17 cellular contexts compared by ENCODE assay signal in the genomic region with DNA sequence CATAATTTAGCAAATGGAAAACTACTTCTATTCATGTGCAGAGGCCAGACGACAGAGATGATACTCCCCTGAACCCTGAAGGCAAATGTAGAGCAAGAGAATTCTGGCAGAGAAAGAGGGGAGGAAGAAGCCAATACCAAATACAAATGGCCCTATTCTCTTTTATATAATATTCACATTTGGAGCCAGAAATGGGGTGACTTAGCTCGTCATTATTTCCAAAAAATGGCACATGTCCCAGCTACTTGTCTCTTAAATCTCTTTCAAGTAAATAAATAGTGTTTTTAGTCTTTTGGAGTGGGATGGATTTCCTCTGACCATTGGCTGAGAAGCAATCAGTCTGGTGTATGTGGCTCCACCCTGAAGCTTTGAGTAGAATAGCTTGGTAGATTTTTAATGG.
DNase-seq lines count a peak whose midpoint lies in the region; ATAC-seq and TF ChIP-seq lines count a peak whose summit lies in the region.
"Had no signal": no experiment of that assay in that cellular context is flagged by ENCODE, and none has a peak within 500 bp of the region (broad histone marks: within the 10 kb centered on the region; RNA-seq: fewer than 3 reads in every experiment).

No MANE protein-coding gene starts in this region.

- no peaks in the 10 kb centered on the region for H3K4me1 Mint-ChIP-seq in endodermal cell
- H3K4me1 Mint-ChIP-seq: CD4-positive, CD25-positive, alpha-beta regulatory T cell; CD8-positive, alpha-beta memory T cell had no signal

- no peaks in the 10 kb centered on the region for H3K4me1 ChIP-seq in endodermal cell (ENCODE audit: control insufficient read depth, insufficient read depth, low read length)
- H3K4me1 ChIP-seq in PC-3 (ENCODE audit: insufficient read depth, low read length), result no peaks in the 10 kb centered on the region
- no peaks in the 10 kb centered on the region for H3K4me1 ChIP-seq in gastroesophageal sphincter
- H3K4me1 ChIP-seq: BE2C had no signal

- H3K9ac ChIP-seq in SK-N-MC (ENCODE audit: insufficient read length), result no peak overlapping the region
- no peak overlapping the region for H3K9ac ChIP-seq in endodermal cell (ENCODE audit: extremely low read depth, low read length, poor library complexity, severe bottlenecking)
- no peak overlapping the region for H3K9ac ChIP-seq in PC-3 (ENCODE audit: low read length)

- no peaks in the 10 kb centered on the region for H3F3A ChIP-seq in PC-3 (ENCODE audit: low read length, unreplicated experiment)

- no peak overlapping the region for H3K4me3 Mint-ChIP-seq in endodermal cell
- H3K4me3 Mint-ChIP-seq: CD4-positive, CD25-positive, alpha-beta regulatory T cell; CD8-positive, alpha-beta memory T cell; H9 had no signal

- H3K27me3 Mint-ChIP-seq in endodermal cell (ENCODE audit: insufficient read depth), result no peaks in the 10 kb centered on the region

- H3K27ac ChIP-seq in SK-N-MC, result peak overlapping the region; percentile 29
- H3K27ac ChIP-seq in endodermal cell (ENCODE audit: low read depth, low read length), result peak overlapping the region; percentile 60
- H3K27ac ChIP-seq in PC-3 (ENCODE audit: low read length), result no peak overlapping the region
- H3K27ac ChIP-seq in gastroesophageal sphincter, result no peak overlapping the region

- TF ChIP-seq POLR2A in gastroesophageal sphincter (IDR thresholded peaks at IDR 0.05), result no peak

- no peak overlapping the region for H2AFZ ChIP-seq in PC-3 (ENCODE audit: low read length)

- no TSS peak for BruUV-seq in PC-3 (replicated peaks; lab: Mats Ljungman, UMichigan)

- CTCF ChIA-PET in PC-3 (lab: Charles Lee), result no interaction called here

- intact Hi-C loops in PC-3 (cut with micrococcal nuclease), result no loop called here

- peak overlapping the region; percentile 33; the same call in 1 of the 2 replicates for H3K4me3 ChIP-seq in SK-N-MC
- H3K4me3 ChIP-seq in endodermal cell (ENCODE audit: low read length), result no peak overlapping the region
- H3K4me3 ChIP-seq in PC-3 (ENCODE audit: low read length), result no peak overlapping the region
- no peak overlapping the region for H3K4me3 ChIP-seq in gastroesophageal sphincter

- TF ChIP-seq EP300 in gastroesophageal sphincter (IDR thresholded peaks at IDR 0.05), result no peak

- H3K9me3 Mint-ChIP-seq in endodermal cell, result peaks cover 1% of the 10 kb centered on the region
- H3K9me3 Mint-ChIP-seq: CD8-positive, alpha-beta memory T cell had no signal

- POLR2A ChIA-PET in PC-3 (lab: Charles Lee; ENCODE audit: unreplicated experiment), result no interaction called here

- H3K36me3 ChIP-seq in SK-N-MC (ENCODE audit: insufficient read depth, low read length), result no peaks in the 10 kb centered on the region
- H3K36me3 ChIP-seq in endodermal cell (ENCODE audit: control insufficient read depth, insufficient read depth, low read length), result no peaks in the 10 kb centered on the region
- no peaks in the 10 kb centered on the region for H3K36me3 ChIP-seq in PC-3 (ENCODE audit: low read depth, low read length)
- no peaks in the 10 kb centered on the region for H3K36me3 ChIP-seq in gastroesophageal sphincter
- H3K36me3 ChIP-seq: BE2C had no signal

- TF ChIP-seq CTCF in endodermal cell (conservative IDR thresholded peaks at IDR 0.05), result no peak
- TF ChIP-seq CTCF in PC-3 (conservative IDR thresholded peaks at IDR 0.05; ENCODE audit: low read depth, low read length), result no peak
- no peak for TF ChIP-seq CTCF in gastroesophageal sphincter (IDR thresholded peaks at IDR 0.05)

- no peak overlapping the region for H3K27ac Mint-ChIP-seq in endodermal cell
- H3K27ac Mint-ChIP-seq: CD4-positive, CD25-positive, alpha-beta regulatory T cell; CD8-positive, alpha-beta memory T cell; H9 had no signal

- H4K20me1 ChIP-seq in PC-3 (ENCODE audit: low read length), result no peaks in the 10 kb centered on the region

- H3K9me3 ChIP-seq in SK-N-MC (ENCODE audit: low read depth, low read length) (no peaks in the 10 kb centered on the region), endodermal cell (ENCODE audit: control insufficient read depth, low read length) (no peaks in the 10 kb centered on the region), PC-3 (ENCODE audit: low read length) (no peaks in the 10 kb centered on the region), gastroesophageal sphincter (no peaks in the 10 kb centered on the region)
- H3K9me3 ChIP-seq: BE2C had no signal

- no peaks in the 10 kb centered on the region for H3K36me3 Mint-ChIP-seq in endodermal cell (ENCODE audit: low read depth)
- H3K36me3 Mint-ChIP-seq: CD4-positive, CD25-positive, alpha-beta regulatory T cell; CD8-positive, alpha-beta memory T cell had no signal

- DNase-seq in SK-N-MC (ENCODE audit: low read depth, low spot score), result no peak
- DNase-seq in endodermal cell, result no peak
- peak; percentile 71 for DNase-seq in medulla oblongata (ENCODE audit: extremely low spot score)
- peak; percentile 35 for DNase-seq in retina
- no peak for DNase-seq in PC-3
- no peak for DNase-seq in NCI-H187 (lab: John Stamatoyannopoulos, UW)
- DNase-seq: BE2C; CD4-positive, CD25-positive, alpha-beta regulatory T cell; CD8-positive, alpha-beta memory T cell; COR-L47; DMS 273 treated with DMSO at 0.1 percent for 48 hours; DMS53; DND-41; EL; H9 had no signal

- no peaks in the 10 kb centered on the region for H3K9me2 ChIP-seq in PC-3 (replicated peaks; ENCODE audit: low read length)

- H3K27me3 ChIP-seq in endodermal cell (ENCODE audit: control insufficient read depth, insufficient read depth, low read length, poor library complexity, severe bottlenecking), result no peaks in the 10 kb centered on the region
- no peaks in the 10 kb centered on the region for H3K27me3 ChIP-seq in PC-3 (ENCODE audit: low read length)
- no peaks in the 10 kb centered on the region for H3K27me3 ChIP-seq in gastroesophageal sphincter

- WGBS in endodermal cell (ENCODE audit: insufficient coverage in 1 of 2, insufficient read length in 1 of 2), 2 experiments, result 76% methylated on average over 2 of the region's 2 CpGs; no CpG with 5 or more reads in 1 of the 2 experiments
- WGBS in gastroesophageal sphincter (ENCODE audit: low coverage in 1 of 2), 2 donors, result 39 to 50% methylated on average over 2 of the region's 2 CpGs

- no peaks in the 10 kb centered on the region for H3K79me2 ChIP-seq in PC-3 (ENCODE audit: low read length)

- no peak for ATAC-seq in PC-3
- no peak for ATAC-seq in gastroesophageal sphincter
- no peak for ATAC-seq in SK-N-SH treated with all-trans-retinoic acid at 6 μM for 48 hours

- H3K4me2 ChIP-seq in PC-3 (ENCODE audit: low read length), result no peak overlapping the region

TF ChIP-seq in SK-N-SH treated with all-trans-retinoic acid at 6 μM for 48 hours, 23 proteins besides CTCF, POLR2A, EP300 and RAD21:
- TF ChIP-seq CSDC2 (CRISPR knock-in tag; IDR thresholded peaks at IDR 0.05), result no peak

Comparison
In these comparisons a context has a peak if more than half of its experiments do, and no peak if none do; other contexts are left out.
1. DNase-seq: peak in medulla oblongata (single experiment) and retina (single experiment); none in SK-N-MC (single experiment), endodermal cell (single experiment), PC-3 (single experiment) and NCI-H187 (0 of 2).
2. H3K27ac ChIP-seq: peak in SK-N-MC (single experiment) and endodermal cell (single experiment); none in PC-3 (single experiment) and gastroesophageal sphincter (0 of 4).